In genomic region chr7:50427518-50427917, GRCh38 we compare ENCODE assay signal across 18 cellular contexts. TPM values are rescaled to one million over a fixed set of nuclear protein-coding genes. Genes with fewer than 3 reads are reported as not detected.
DNase-seq lines count a peak whose midpoint lies in the region; TF ChIP-seq lines count a peak whose summit lies in the region.
"Had no signal": no experiment of that assay in that cellular context is flagged by ENCODE, and none has a peak within 500 bp of the region (broad histone marks: within the 10 kb centered on the region; RNA-seq: fewer than 3 reads in every experiment).

No MANE protein-coding gene starts in this region.

- H3K27ac ChIP-seq in hepatocyte: peak overlapping the region; percentile 79
- H3K27ac ChIP-seq: BLaER1 had no signal

- H2AFZ ChIP-seq in hepatocyte: no peak overlapping the region

- POLR2A ChIA-PET in Caco-2 (lab: Charles Lee): no interaction called here

- BruUV-seq in Caco-2 (replicated peaks; lab: Mats Ljungman, UMichigan): no TSS peak

- H3K36me3 Mint-ChIP-seq in Caco-2 (ENCODE audit: insufficient read depth, unreplicated experiment): peaks cover 7% of the 10 kb centered on the region
- H3K36me3 Mint-ChIP-seq: CD14-positive monocyte; CD4-positive, alpha-beta memory T cell; CD4-positive, CD25-positive, alpha-beta regulatory T cell; CD8-positive, alpha-beta memory T cell had no signal

- intact Hi-C loops in Caco-2 (cut with micrococcal nuclease; ENCODE audit: unreplicated experiment): loop anchor here (5.0 kb wide), 1 partner anchor 100 kb away; no protein-coding TSS in a partner anchor

- H3K9me3 ChIP-seq in Caco-2 (peaks cover 6% of the 10 kb centered on the region; the same call in 1 of the 2 replicates), hepatocyte (ENCODE audit: low read depth) (no peaks in the 10 kb centered on the region)
- H3K9me3 ChIP-seq: BE2C, BLaER1 had no signal

- no peaks in the 10 kb centered on the region for H3K79me2 ChIP-seq in hepatocyte

- peak overlapping the region; percentile 25 for H3K4me3 Mint-ChIP-seq in Caco-2 (ENCODE audit: unreplicated experiment)
- H3K4me3 Mint-ChIP-seq: CD14-positive monocyte; CD4-positive, alpha-beta memory T cell; CD4-positive, CD25-positive, alpha-beta regulatory T cell; CD8-positive, alpha-beta memory T cell had no signal

- H3K9me3 Mint-ChIP-seq in Caco-2 (ENCODE audit: unreplicated experiment): no peaks in the 10 kb centered on the region
- H3K9me3 Mint-ChIP-seq: CD14-positive monocyte; CD4-positive, CD25-positive, alpha-beta regulatory T cell; CD8-positive, alpha-beta memory T cell had no signal

- no peaks in the 10 kb centered on the region for H3K27me3 ChIP-seq in Caco-2 (replicated peaks; ENCODE audit: control insufficient read depth, insufficient read depth, low read length)
- H3K27me3 ChIP-seq in hepatocyte: no peaks in the 10 kb centered on the region
- H3K27me3 ChIP-seq: BE2C, BLaER1 had no signal

- H3K27me3 Mint-ChIP-seq in Caco-2 (ENCODE audit: insufficient read depth, unreplicated experiment): no peaks in the 10 kb centered on the region
- H3K27me3 Mint-ChIP-seq: CD4-positive, alpha-beta memory T cell; CD4-positive, CD25-positive, alpha-beta regulatory T cell; CD8-positive, alpha-beta memory T cell had no signal

- no peaks in the 10 kb centered on the region for H3K36me3 ChIP-seq in Caco-2 (ENCODE audit: control insufficient read depth, insufficient read depth, low read length)
- H3K36me3 ChIP-seq in hepatocyte (replicated peaks; ENCODE audit: insufficient read depth, low read depth): no peaks in the 10 kb centered on the region
- H3K36me3 ChIP-seq: BE2C, BLaER1 had no signal

- peak overlapping the region; percentile 62 for H3K4me2 ChIP-seq in hepatocyte
- H3K4me2 ChIP-seq: BLaER1 had no signal

- TF ChIP-seq CTCF in Caco-2 (IDR thresholded peaks at IDR 0.05; ENCODE audit: insufficient read depth in 1 of 2, low read depth in 1 of 2, low read length in 1 of 2, severe bottlenecking in 1 of 2, unreplicated experiment in 1 of 2): no peak
- no peak for TF ChIP-seq CTCF in hepatocyte (IDR thresholded peaks at IDR 0.05; ENCODE audit: poor library complexity)

- no peaks in the 10 kb centered on the region for H3K9me2 ChIP-seq in hepatocyte (replicated peaks; ENCODE audit: insufficient read depth)

- in situ Hi-C loops in KBM-7 (cut with MboI; ENCODE audit: low pct_unique_long_range_greater_than_20kb, low sequenced_read_pairs): no loop called here

- H3K4me1 ChIP-seq in Caco-2 (peaks cover 30% of the 10 kb centered on the region), hepatocyte (ENCODE audit: insufficient read depth) (peaks cover 8% of the 10 kb centered on the region)

- CTCF ChIA-PET in Caco-2 (lab: Charles Lee): interaction anchor here (0.9 to 2.4 kb wide), 3 partner anchors 9 to 232 kb away, joined by 3 to 18 read pairs (median 3); no protein-coding TSS in a partner anchor

- H3K4me1 Mint-ChIP-seq in Caco-2 (ENCODE audit: low read depth, unreplicated experiment): peaks cover 35% of the 10 kb centered on the region
- H3K4me1 Mint-ChIP-seq: CD14-positive monocyte; CD4-positive, alpha-beta memory T cell; CD4-positive, CD25-positive, alpha-beta regulatory T cell; CD8-positive, alpha-beta memory T cell had no signal

- DNase-seq in Caco-2 (no peak), DMS53 (lab: John Stamatoyannopoulos, UW) (peak; percentile 25), hepatocyte (ENCODE audit: low spot score) (no peak), KBM-7 (no peak), NCI-H1417 (lab: John Stamatoyannopoulos, UW) (no peak)
- DNase-seq: 8988T; ACHN; BE2C; C1 segment of cervical spinal cord; Calu3; CD4-positive, alpha-beta memory T cell; CD4-positive, CD25-positive, alpha-beta regulatory T cell; CD8-positive, alpha-beta memory T cell; COR-L47; DMS79 treated with DMSO at 0.1 percent for 48 hours; GF-D8 had no signal

- no peaks in the 10 kb centered on the region for H4K20me1 ChIP-seq in hepatocyte (ENCODE audit: insufficient read depth, poor library complexity, severe bottlenecking)
- H4K20me1 ChIP-seq: BLaER1 had no signal

- WGBS in hepatocyte (ENCODE audit: low lambda C conversion rate, missing lambda C conversion rate): 78% methylated on average over 2 of the region's 2 CpGs

- H3K4me3 ChIP-seq in Caco-2 (ENCODE audit: low read depth, low read length) (no peak overlapping the region), hepatocyte (no peak overlapping the region)
- H3K4me3 ChIP-seq: BLaER1 had no signal

- H3K27ac Mint-ChIP-seq in Caco-2 (ENCODE audit: unreplicated experiment): peak overlapping the region; percentile 78
- H3K27ac Mint-ChIP-seq: CD14-positive monocyte; CD4-positive, CD25-positive, alpha-beta regulatory T cell had no signal

RNA-seq across cellular contexts. Expression of gene FIGNL1, which starts 22.6 kb away (rescaled TPM):
- total RNA-seq in Caco-2 (2022) (41.9 and 47.2 TPM in 2 replicates), hepatocyte (11.8 and 13.6 TPM in 2 replicates)
- 2.7 and 4.3 TPM in 2 replicates for polyA plus RNA-seq in hepatocyte
